Comparison of ENCODE assay signal across 11 cellular contexts in the genomic region with DNA sequence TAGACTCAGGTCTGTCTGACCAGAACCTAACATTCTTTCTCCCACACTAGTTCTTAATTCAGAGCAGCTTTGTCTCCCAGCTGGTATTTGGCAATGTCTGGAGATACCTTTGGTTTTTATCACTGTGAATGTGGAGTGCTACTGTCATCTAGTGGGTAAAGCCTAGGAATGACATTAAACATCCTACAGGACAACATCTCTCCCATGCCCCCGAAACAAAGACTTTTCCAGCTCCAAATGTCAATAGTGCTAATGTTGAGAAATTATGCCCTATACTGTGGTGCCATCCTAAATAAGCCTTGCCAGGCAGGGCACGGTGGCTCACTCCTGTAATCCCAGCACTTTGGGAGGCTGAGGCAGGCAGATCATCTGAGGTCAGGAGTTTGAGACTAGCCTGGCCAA. TPM values are rescaled to one million over a fixed set of nuclear protein-coding genes. Genes with fewer than 3 reads are reported as not detected.
DNase-seq lines count a peak whose midpoint lies in the region; ATAC-seq and TF ChIP-seq lines count a peak whose summit lies in the region.
"Had no signal": no experiment of that assay in that cellular context is flagged by ENCODE, and none has a peak within 500 bp of the region (broad histone marks: within the 10 kb centered on the region; RNA-seq: fewer than 3 reads in every experiment).

No MANE protein-coding gene starts in this region.

- ATAC-seq in left lobe of liver (peak; percentile 52), GM21786 (IDR thresholded peaks at IDR 0.05; ENCODE audit: unreplicated experiment) (no peak), GM19452 (IDR thresholded peaks at IDR 0.05; ENCODE audit: unreplicated experiment) (no peak), HG02852 (IDR thresholded peaks at IDR 0.05; ENCODE audit: unreplicated experiment) (no peak)

- TF ChIP-seq CTCF in AG09309 (IDR thresholded peaks at IDR 0.05; ENCODE audit: control insufficient read depth, insufficient read depth, low read depth, low read length, missing control alignments) = peak; percentile 74
- TF ChIP-seq CTCF in astrocyte of the spinal cord (IDR thresholded peaks at IDR 0.05; ENCODE audit: low read depth, low read length) = peak; percentile 51
- TF ChIP-seq CTCF in GM10266 (IDR thresholded peaks at IDR 0.05; ENCODE audit: control insufficient read depth, insufficient read depth, low read depth, missing control alignments) = no peak

- no peak overlapping the region for H3K4me3 ChIP-seq in AG09309 (ENCODE audit: control insufficient read depth, low read depth, low read length)
- no peak overlapping the region for H3K4me3 ChIP-seq in astrocyte of the spinal cord (ENCODE audit: low read depth, low read length)

- peak; percentile 46 for DNase-seq in AG09309 (ENCODE audit: low read depth)
- DNase-seq in HS-5 (ENCODE audit: low read depth) = peak; percentile 69
- DNase-seq in astrocyte of the spinal cord (ENCODE audit: low read depth, low spot score) = peak; percentile 43
- DNase-seq in left lobe of liver (ENCODE audit: low spot score) = no peak
- DNase-seq in GM10266 (ENCODE audit: extremely low spot score) = no peak
- DNase-seq: activated B cell treated with CpG ODN at 0.5 μM for 24 hours, GDM1, NCI-H1048 had no signal

- in situ Hi-C loops in astrocyte of the spinal cord (cut with HindIII; ENCODE audit: low sequenced_read_pairs) = no loop called here

RNA-seq across cellular contexts. Expression of a gene that starts 4.2 kb away (rescaled TPM):
- total RNA-seq in left lobe of liver = 95.0 TPM

RNA-seq across cellular contexts. Expression of a gene that starts 50.4 kb away (rescaled TPM):
- 50.4 TPM for total RNA-seq in left lobe of liver

Comparison
In these comparisons a context has a peak if more than half of its experiments do, and no peak if none do; other contexts are left out.
1. DNase-seq: peak in AG09309 (single experiment), HS-5 (single experiment) and astrocyte of the spinal cord (single experiment); none in left lobe of liver (single experiment) and GM10266 (single experiment).